In the genomic region with DNA sequence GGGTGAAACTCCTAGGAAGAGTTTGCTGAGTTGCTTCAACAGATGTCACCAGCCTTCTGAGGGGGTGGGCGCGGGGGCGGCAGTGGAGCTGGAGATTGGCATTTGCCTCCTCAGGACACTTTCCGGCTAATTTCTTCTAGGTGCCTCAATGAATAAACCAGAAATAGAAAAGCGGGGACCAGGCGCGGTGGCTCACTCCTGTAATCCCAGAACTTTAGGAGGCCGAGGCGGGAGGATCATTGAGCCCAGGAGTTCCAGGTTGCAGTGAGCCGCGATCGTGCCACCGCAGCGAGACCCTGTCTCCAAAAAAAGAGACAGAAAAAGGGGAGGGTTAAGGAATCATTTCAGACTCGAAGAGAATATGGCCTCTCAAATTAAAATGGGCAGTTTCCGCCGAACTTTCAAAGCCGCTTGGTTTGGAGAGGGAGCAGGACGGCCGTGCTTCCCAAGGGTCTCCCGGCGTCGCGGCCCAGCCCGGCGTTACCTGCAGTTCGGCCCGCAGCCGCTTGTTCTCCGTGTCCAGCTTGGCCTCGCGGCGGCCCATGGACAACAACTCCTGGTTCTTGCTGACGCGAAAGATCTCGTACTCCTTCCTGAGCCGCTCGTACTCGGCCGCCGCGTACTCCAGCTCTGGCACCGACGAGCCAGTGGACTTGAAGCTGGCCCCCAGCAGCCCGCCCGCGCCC, we compare ENCODE assay signal across 8 cellular contexts. TPM values are rescaled to one million over a fixed set of nuclear protein-coding genes. Genes with fewer than 3 reads are reported as not detected.
A peak's percentile ranks its signal among the peaks of the same experiment; 100 is the strongest.
DNase-seq lines count a peak whose midpoint lies in the region; ATAC-seq and TF ChIP-seq lines count a peak whose summit lies in the region.

No MANE protein-coding gene starts in this region.

- H3K36me3 ChIP-seq in esophagus (ENCODE audit: control insufficient read depth in 2 of 2, insufficient read depth in 2 of 2, low read length in 1 of 2) = peaks cover 0 to 2% of the 10 kb centered on the region in 2 donors
- H3K36me3 ChIP-seq in muscle layer of colon (ENCODE audit: insufficient read depth, low read length) = peaks cover 8% of the 10 kb centered on the region

- H3K9me3 ChIP-seq in esophagus (ENCODE audit: control insufficient read depth in 2 of 2, insufficient read depth in 1 of 2, low read depth in 1 of 2, low read length in 1 of 2) (no peaks in the 10 kb centered on the region), muscle layer of colon (ENCODE audit: low read length) (no peaks in the 10 kb centered on the region)

- H3K27me3 ChIP-seq in esophagus (ENCODE audit: control insufficient read depth in 1 of 2, insufficient read depth in 2 of 2, low read length in 2 of 2) = no peaks in the 10 kb centered on the region
- H3K27me3 ChIP-seq in muscle layer of colon (ENCODE audit: control insufficient read depth in 1 of 2, insufficient read depth in 2 of 2, low read length in 2 of 2) = no peaks in the 10 kb centered on the region

- H3K4me3 ChIP-seq in NB4 (ENCODE audit: low read depth, low read length) (peak overlapping the region; percentile 67), esophagus (ENCODE audit: low read depth in 1 of 2, low read length in 2 of 2) (peak overlapping the region; percentile 95 to 99), muscle layer of colon (ENCODE audit: low read depth in 1 of 2, low read length in 2 of 2) (peak overlapping the region; percentile 77 to 78)

- peaks cover 18% of the 10 kb centered on the region for H3K4me1 Mint-ChIP-seq in type B pancreatic cell (ENCODE audit: unreplicated experiment)

- no peaks in the 10 kb centered on the region for H3K9me3 Mint-ChIP-seq in type B pancreatic cell

- TF ChIP-seq POLR2A in NB4 (IDR thresholded peaks at IDR 0.05; ENCODE audit: extremely low read depth, insufficient read length) = no peak

- DNase-seq in DMS79 (lab: John Stamatoyannopoulos, UW) (peak; percentile 43), NB4 (ENCODE audit: low read depth) (peak; percentile 70), type B pancreatic cell (ENCODE audit: extremely low spot score, unreplicated experiment) (no peak)
- peak; percentile 50 for DNase-seq in activated CD4-positive, alpha-beta T cell treated with anti-CD3 and anti-CD28 coated beads for 48 hours

- H3K27ac ChIP-seq in esophagus (ENCODE audit: low read depth in 2 of 2, low read length in 1 of 2) = peak overlapping the region; percentile 98
- peak overlapping the region; percentile 84 for H3K27ac ChIP-seq in muscle layer of colon (ENCODE audit: low read depth, low read length)

- H3K9ac ChIP-seq in muscle layer of colon (ENCODE audit: low read length) = peak overlapping the region; percentile 56

- 2 to 3% methylated on average over 46 to 47 of the region's 47 CpGs for WGBS in esophagus, 2 donors

- no peak for TF ChIP-seq CTCF in NB4 (IDR thresholded peaks at IDR 0.05; ENCODE audit: low read depth, low read length)
- peak; percentile 72 for TF ChIP-seq CTCF in type B pancreatic cell (conservative IDR thresholded peaks at IDR 0.05)

- H3K36me3 Mint-ChIP-seq in type B pancreatic cell = peaks cover 14% of the 10 kb centered on the region

- ATAC-seq in GM21619 (IDR thresholded peaks at IDR 0.05; ENCODE audit: unreplicated experiment) = peak; percentile 29
- ATAC-seq in HG03571 (IDR thresholded peaks at IDR 0.05; ENCODE audit: unreplicated experiment) = no peak

- H3K4me1 ChIP-seq in esophagus (ENCODE audit: control insufficient read depth in 2 of 2, insufficient read depth in 2 of 2, low read length in 1 of 2) (no peaks in the 10 kb centered on the region), muscle layer of colon (ENCODE audit: insufficient read depth, low read length) (peaks cover 22% of the 10 kb centered on the region)

- peak overlapping the region; percentile 89 for H3K27ac Mint-ChIP-seq in type B pancreatic cell

- H3K27me3 Mint-ChIP-seq in type B pancreatic cell = no peaks in the 10 kb centered on the region

- peak overlapping the region; percentile 96 for H3K4me3 Mint-ChIP-seq in type B pancreatic cell

RNA-seq across cellular contexts. Expression of gene NPHP3, which starts 0.6 kb away (rescaled TPM):
- polyA plus RNA-seq in esophagus = 10 to 100 TPM in 1 of 2 donors, 1 to 10 TPM in 1; 5.4 to 12.7 TPM
- 9.1 and 22.4 TPM in 2 replicates for total RNA-seq in type B pancreatic cell (ENCODE audit: low replicate concordance)
